16 cellular contexts compared by ENCODE assay signal in genomic region chr16:26951950-26952349, GRCh38.
"Had no signal": no experiment of that assay in that cellular context is flagged by ENCODE, and none has a peak within 500 bp of the region (broad histone marks: within the 10 kb centered on the region; RNA-seq: fewer than 3 reads in every experiment).

No MANE protein-coding gene starts in this region.

- H3K9me3 ChIP-seq: breast epithelium, pancreas, upper lobe of left lung had no signal

- H3K4me3 Mint-ChIP-seq: activated naive CD4-positive, alpha-beta T cell treated with anti-CD3 and anti-CD28 coated beads, Interleukin-2, amount 50 U/mL, for 24 hours; neural crest cell; stimulated activated naive CD8-positive, alpha-beta T cell treated with anti-CD3 and anti-CD28 coated beads, Interleukin-15, Interleukin-2, amounts not matched to agents 100 ng/mL and 50 ng/mL, for 24 hours; T-helper 2 cell treated with Interferon-gamma antibody and Interleukin-4, amounts not matched to agents 5 μg/mL and 100 μg/mL, for 36 hours had no signal

- H3K27ac Mint-ChIP-seq: activated naive CD4-positive, alpha-beta T cell treated with anti-CD3 and anti-CD28 coated beads, Interleukin-2, amount 50 U/mL, for 24 hours; stimulated activated naive CD8-positive, alpha-beta T cell treated with anti-CD3 and anti-CD28 coated beads, Interleukin-15, Interleukin-2, amounts not matched to agents 100 ng/mL and 50 ng/mL, for 24 hours; T-helper 2 cell treated with Interferon-gamma antibody and Interleukin-4, amounts not matched to agents 5 μg/mL and 100 μg/mL, for 36 hours had no signal

- ATAC-seq: esophagus mucosa, foreskin keratinocyte, pancreas had no signal

- H3K9me3 Mint-ChIP-seq: activated naive CD4-positive, alpha-beta T cell treated with anti-CD3 and anti-CD28 coated beads, Interleukin-2, amount 50 U/mL, for 24 hours; neural crest cell; stimulated activated naive CD8-positive, alpha-beta T cell treated with anti-CD3 and anti-CD28 coated beads, Interleukin-15, Interleukin-2, amounts not matched to agents 100 ng/mL and 50 ng/mL, for 24 hours; T-helper 2 cell treated with Interferon-gamma antibody and Interleukin-4, amounts not matched to agents 5 μg/mL and 100 μg/mL, for 36 hours had no signal

- H3K4me1 Mint-ChIP-seq: activated naive CD4-positive, alpha-beta T cell treated with anti-CD3 and anti-CD28 coated beads, Interleukin-2, amount 50 U/mL, for 24 hours; neural crest cell had no signal

- H3K4me3 ChIP-seq: breast epithelium, pancreas, upper lobe of left lung had no signal

- DNase-seq: activated CD4-positive, alpha-beta T cell treated with anti-CD3 and anti-CD28 coated beads, Interleukin-2, amount 50 U/mL, for 1 hour; activated T-cell treated with anti-CD3 and anti-CD28 coated beads, Interleukin-2, amount 50 U/mL, for 1 hour; anterior cingulate cortex; foreskin keratinocyte; head of caudate nucleus; kidney; pancreas; stimulated activated CD4-positive, alpha-beta T cell treated with anti-CD3 and anti-CD28 coated beads, Interleukin-15, amount 100 ng/mL, for 24 hours; stimulated activated CD4-positive, alpha-beta T cell treated with anti-CD3 and anti-CD28 coated beads, Interleukin-4, amount 100 ng/mL, for 24 hours had no signal

- H3K36me3 Mint-ChIP-seq: activated naive CD4-positive, alpha-beta T cell treated with anti-CD3 and anti-CD28 coated beads, Interleukin-2, amount 50 U/mL, for 24 hours had no signal
